In genomic region chr7:134996097-134996550, GRCh38 we compare ENCODE assay signal across 9 cellular contexts. TPM values are rescaled to one million over a fixed set of nuclear protein-coding genes. Genes with fewer than 3 reads are reported as not detected.
DNase-seq lines count a peak whose midpoint lies in the region; ATAC-seq and TF ChIP-seq lines count a peak whose summit lies in the region.
"Had no signal": no experiment of that assay in that cellular context is flagged by ENCODE, and none has a peak within 500 bp of the region (broad histone marks: within the 10 kb centered on the region; RNA-seq: fewer than 3 reads in every experiment).

No MANE protein-coding gene starts in this region.

- TF ChIP-seq CTCF in fibroblast of mammary gland (conservative IDR thresholded peaks at IDR 0.05; ENCODE audit: control insufficient read depth, insufficient read depth, low read depth, low read length): no peak

- H3K4me3 ChIP-seq in fibroblast of mammary gland (ENCODE audit: control insufficient read depth, low read depth, low read length): no peak overlapping the region

- peak; percentile 35 for DNase-seq in COR-L47 (lab: John Stamatoyannopoulos, UW)
- peak; percentile 61 for DNase-seq in fibroblast of mammary gland (ENCODE audit: low read depth)
- DNase-seq in NCI-H146 treated with DMSO at 0.1 percent for 48 hours (lab: John Stamatoyannopoulos, UW; ENCODE audit: unreplicated experiment): no peak
- DNase-seq in NCI-H82 treated with DMSO at 0.1 percent for 48 hours (lab: John Stamatoyannopoulos, UW; ENCODE audit: unreplicated experiment): no peak
- DNase-seq in ureter (ENCODE audit: low spot score): no peak
- no peak for DNase-seq in DMS53 (lab: John Stamatoyannopoulos, UW)
- DNase-seq: NCI-H524 treated with DMSO at 0.1 percent for 48 hours had no signal

- ATAC-seq in GM19395 (IDR thresholded peaks at IDR 0.05; ENCODE audit: unreplicated experiment): peak; percentile 52
- ATAC-seq in HG03139 (IDR thresholded peaks at IDR 0.05; ENCODE audit: unreplicated experiment): peak; percentile 38

RNA-seq across cellular contexts. Expression of gene AGBL3, which starts 9.8 kb away (rescaled TPM):
- total RNA-seq in ureter: 3.9 TPM

Comparison
In these comparisons a context has a peak if more than half of its experiments do, and no peak if none do; other contexts are left out.
1. DNase-seq: peak in COR-L47 (single experiment) and fibroblast of mammary gland (single experiment); none in NCI-H146 treated with DMSO at 0.1 percent for 48 hours (single experiment), NCI-H82 treated with DMSO at 0.1 percent for 48 hours (single experiment), ureter (single experiment) and DMS53 (single experiment).